Comparison of ENCODE assay signal across 13 cellular contexts in genomic region chr18:51070545-51070944, GRCh38. TPM values are rescaled to one million over a fixed set of nuclear protein-coding genes. Genes with fewer than 3 reads are reported as not detected.
DNase-seq lines count a peak whose midpoint lies in the region; ATAC-seq and TF ChIP-seq lines count a peak whose summit lies in the region.
"Had no signal": no experiment of that assay in that cellular context is flagged by ENCODE, and none has a peak within 500 bp of the region (broad histone marks: within the 10 kb centered on the region; RNA-seq: fewer than 3 reads in every experiment).

No MANE protein-coding gene starts in this region.

- peaks cover 2 to 46% (median 6%) of the 10 kb centered on the region in 3 experiments for H3K36me3 ChIP-seq in naive thymus-derived CD4-positive, alpha-beta T cell (ENCODE audit: control insufficient read depth in 2 of 3, insufficient read depth in 3 of 3, low read length in 3 of 3)

- peaks cover 4 to 5% of the 10 kb centered on the region in 2 donors for H3K4me1 ChIP-seq in naive thymus-derived CD4-positive, alpha-beta T cell (ENCODE audit: control insufficient read depth in 2 of 2, insufficient read depth in 2 of 2, low read length in 2 of 2)

- H3K27me3 ChIP-seq in naive thymus-derived CD4-positive, alpha-beta T cell (ENCODE audit: control insufficient read depth in 2 of 2, insufficient read depth in 2 of 2, low read length in 2 of 2), result no peaks in the 10 kb centered on the region
- H3K27me3 ChIP-seq: hepatocyte, sigmoid colon had no signal

- TF ChIP-seq CTCF in AG10803 (conservative IDR thresholded peaks at IDR 0.05; ENCODE audit: low read length), result no peak
- no peak for TF ChIP-seq CTCF in chondrocyte (IDR thresholded peaks at IDR 0.05)
- no peak for TF ChIP-seq CTCF in natural killer cell (IDR thresholded peaks at IDR 0.05)

- CTCF ChIA-PET in naive thymus-derived CD4-positive, alpha-beta T cell (lab: Charles Lee), result no interaction called here

- H3K27me3 Mint-ChIP-seq in chondrocyte (ENCODE audit: low read depth), result no peaks in the 10 kb centered on the region
- H3K27me3 Mint-ChIP-seq in natural killer cell (ENCODE audit: low read depth in 2 of 2), result no peaks in the 10 kb centered on the region
- no peaks in the 10 kb centered on the region for H3K27me3 Mint-ChIP-seq in naive thymus-derived CD4-positive, alpha-beta T cell
- H3K27me3 Mint-ChIP-seq: dendritic cell treated with granulocyte-macrophage colony-stimulating factor and Interleukin-4, amounts not matched to agents 40 ng/mL and 50 ng/mL, for 4 days had no signal

- ATAC-seq in natural killer cell (no peak), GM21390 (IDR thresholded peaks at IDR 0.05; ENCODE audit: unreplicated experiment) (no peak)
- ATAC-seq in naive thymus-derived CD4-positive, alpha-beta T cell, result no peak

- peaks cover 45% of the 10 kb centered on the region for H3K4me1 Mint-ChIP-seq in chondrocyte (ENCODE audit: low read depth)
- H3K4me1 Mint-ChIP-seq in natural killer cell, result peaks cover 53% of the 10 kb centered on the region in 2 donors
- H3K4me1 Mint-ChIP-seq in naive thymus-derived CD4-positive, alpha-beta T cell, result peaks cover 16 to 55% (median 50%) of the 10 kb centered on the region in 7 donors

- POLR2A ChIA-PET in naive thymus-derived CD4-positive, alpha-beta T cell (lab: Charles Lee), result no interaction called here

- H3K9me3 Mint-ChIP-seq in chondrocyte (ENCODE audit: low read depth) (no peaks in the 10 kb centered on the region), natural killer cell (no peaks in the 10 kb centered on the region)
- no peaks in the 10 kb centered on the region for H3K9me3 Mint-ChIP-seq in naive thymus-derived CD4-positive, alpha-beta T cell
- H3K9me3 Mint-ChIP-seq: dendritic cell treated with granulocyte-macrophage colony-stimulating factor and Interleukin-4, amounts not matched to agents 40 ng/mL and 50 ng/mL, for 4 days had no signal

- H3K27ac ChIP-seq in naive thymus-derived CD4-positive, alpha-beta T cell (ENCODE audit: low read depth, low read length), result no peak overlapping the region
- H3K27ac ChIP-seq: hepatocyte, WERI-Rb-1 had no signal

- peak overlapping the region; percentile 98 for H3K27ac Mint-ChIP-seq in chondrocyte (ENCODE audit: unreplicated experiment)
- H3K27ac Mint-ChIP-seq in natural killer cell, result peak overlapping the region; percentile 54 to 86
- peak overlapping the region in 1 of 9 donors; percentile 10 for H3K27ac Mint-ChIP-seq in naive thymus-derived CD4-positive, alpha-beta T cell
- H3K27ac Mint-ChIP-seq: dendritic cell treated with granulocyte-macrophage colony-stimulating factor and Interleukin-4, amounts not matched to agents 40 ng/mL and 50 ng/mL, for 4 days had no signal

- peaks cover 5% of the 10 kb centered on the region for H3K36me3 Mint-ChIP-seq in chondrocyte (ENCODE audit: low read depth)
- H3K36me3 Mint-ChIP-seq in natural killer cell, result no peaks in the 10 kb centered on the region
- H3K36me3 Mint-ChIP-seq in naive thymus-derived CD4-positive, alpha-beta T cell, result peaks cover 0 to 51% (median 31%) of the 10 kb centered on the region in 5 donors

- H3K4me3 ChIP-seq in AG10803 (ENCODE audit: low read length), result no peak overlapping the region
- no peak overlapping the region for H3K4me3 ChIP-seq in naive thymus-derived CD4-positive, alpha-beta T cell (ENCODE audit: low read length)
- H3K4me3 ChIP-seq: hepatocyte, sigmoid colon had no signal

- intact Hi-C loops in natural killer cell (cut with micrococcal nuclease), result no loop called here
- intact Hi-C loops in naive thymus-derived CD4-positive, alpha-beta T cell (cut with micrococcal nuclease), result loop anchor here in 1 of 2 donors (2.0 kb wide), 1 partner anchor 18 kb away; no protein-coding TSS in a partner anchor

- DNase-seq in AG10803 (ENCODE audit: low read depth) (peak; percentile 82), HT1080 (ENCODE audit: low read depth) (peak; percentile 81), chondrocyte (ENCODE audit: low spot score) (no peak), natural killer cell (no peak), NCI-H524 (lab: John Stamatoyannopoulos, UW) (no peak), anterior cingulate cortex (lab: John Stamatoyannopoulos, UW) (no peak)
- no peak for DNase-seq in naive thymus-derived CD4-positive, alpha-beta T cell
- DNase-seq: Calu3, sigmoid colon, WERI-Rb-1 had no signal

- H3K4me3 Mint-ChIP-seq in chondrocyte (ENCODE audit: unreplicated experiment), result no peak overlapping the region
- H3K4me3 Mint-ChIP-seq in natural killer cell, result no peak overlapping the region
- H3K4me3 Mint-ChIP-seq in naive thymus-derived CD4-positive, alpha-beta T cell, result no peak overlapping the region
- H3K4me3 Mint-ChIP-seq: dendritic cell treated with granulocyte-macrophage colony-stimulating factor and Interleukin-4, amounts not matched to agents 40 ng/mL and 50 ng/mL, for 4 days had no signal

- no peaks in the 10 kb centered on the region for H3K9me3 ChIP-seq in naive thymus-derived CD4-positive, alpha-beta T cell (ENCODE audit: control insufficient read depth in 2 of 3, low read length in 3 of 3)
- H3K9me3 ChIP-seq: sigmoid colon had no signal

RNA-seq across cellular contexts. Expression of gene SMAD4, which starts 40.5 kb away (rescaled TPM):
- total RNA-seq in HT1080 (2014; rRNA removed; shearing (Covaris generic)), result 83.6 and 87.2 TPM in 2 replicates
- polyA plus RNA-seq in HT1080 (2015; cell fraction: cytosol; rRNA removed), result 51.8 and 64.7 TPM in 2 replicates
- polyA plus RNA-seq in HT1080 (2015; cell fraction: nucleus; rRNA removed), result 105 and 117 TPM in 2 replicates
- 106 to 119 TPM (median 113 TPM) in 3 replicates for total RNA-seq in chondrocyte
- 10 to 100 TPM; 63.4 to 92.7 (median 73.8) TPM for total RNA-seq in natural killer cell
- 100 to 1,000 TPM in 2 of 5 experiments, 10 to 100 TPM in 3; 82.5 to 170 (median 92.5) TPM for total RNA-seq in naive thymus-derived CD4-positive, alpha-beta T cell
- 10 to 100 TPM; 70.8 to 94.9 TPM for polyA plus RNA-seq in naive thymus-derived CD4-positive, alpha-beta T cell

Comparison
In these comparisons a context has a peak if more than half of its experiments do, and no peak if none do; other contexts are left out.
1. DNase-seq: peak in AG10803 (single experiment) and HT1080 (single experiment); none in chondrocyte (single experiment), natural killer cell (single experiment), naive thymus-derived CD4-positive, alpha-beta T cell (0 of 9), NCI-H524 (0 of 2) and anterior cingulate cortex (0 of 58).